Comparison of ENCODE assay signal across 1 cellular context in genomic region chr2:21633015-21633414, GRCh38.
TF ChIP-seq lines count a peak whose summit lies in the region.

No MANE protein-coding gene starts in this region.

TF ChIP-seq in GM23338, 12 proteins besides CTCF, POLR2A, EP300 and RAD21 (continued from another document):
- TF ChIP-seq, protein P1, sequence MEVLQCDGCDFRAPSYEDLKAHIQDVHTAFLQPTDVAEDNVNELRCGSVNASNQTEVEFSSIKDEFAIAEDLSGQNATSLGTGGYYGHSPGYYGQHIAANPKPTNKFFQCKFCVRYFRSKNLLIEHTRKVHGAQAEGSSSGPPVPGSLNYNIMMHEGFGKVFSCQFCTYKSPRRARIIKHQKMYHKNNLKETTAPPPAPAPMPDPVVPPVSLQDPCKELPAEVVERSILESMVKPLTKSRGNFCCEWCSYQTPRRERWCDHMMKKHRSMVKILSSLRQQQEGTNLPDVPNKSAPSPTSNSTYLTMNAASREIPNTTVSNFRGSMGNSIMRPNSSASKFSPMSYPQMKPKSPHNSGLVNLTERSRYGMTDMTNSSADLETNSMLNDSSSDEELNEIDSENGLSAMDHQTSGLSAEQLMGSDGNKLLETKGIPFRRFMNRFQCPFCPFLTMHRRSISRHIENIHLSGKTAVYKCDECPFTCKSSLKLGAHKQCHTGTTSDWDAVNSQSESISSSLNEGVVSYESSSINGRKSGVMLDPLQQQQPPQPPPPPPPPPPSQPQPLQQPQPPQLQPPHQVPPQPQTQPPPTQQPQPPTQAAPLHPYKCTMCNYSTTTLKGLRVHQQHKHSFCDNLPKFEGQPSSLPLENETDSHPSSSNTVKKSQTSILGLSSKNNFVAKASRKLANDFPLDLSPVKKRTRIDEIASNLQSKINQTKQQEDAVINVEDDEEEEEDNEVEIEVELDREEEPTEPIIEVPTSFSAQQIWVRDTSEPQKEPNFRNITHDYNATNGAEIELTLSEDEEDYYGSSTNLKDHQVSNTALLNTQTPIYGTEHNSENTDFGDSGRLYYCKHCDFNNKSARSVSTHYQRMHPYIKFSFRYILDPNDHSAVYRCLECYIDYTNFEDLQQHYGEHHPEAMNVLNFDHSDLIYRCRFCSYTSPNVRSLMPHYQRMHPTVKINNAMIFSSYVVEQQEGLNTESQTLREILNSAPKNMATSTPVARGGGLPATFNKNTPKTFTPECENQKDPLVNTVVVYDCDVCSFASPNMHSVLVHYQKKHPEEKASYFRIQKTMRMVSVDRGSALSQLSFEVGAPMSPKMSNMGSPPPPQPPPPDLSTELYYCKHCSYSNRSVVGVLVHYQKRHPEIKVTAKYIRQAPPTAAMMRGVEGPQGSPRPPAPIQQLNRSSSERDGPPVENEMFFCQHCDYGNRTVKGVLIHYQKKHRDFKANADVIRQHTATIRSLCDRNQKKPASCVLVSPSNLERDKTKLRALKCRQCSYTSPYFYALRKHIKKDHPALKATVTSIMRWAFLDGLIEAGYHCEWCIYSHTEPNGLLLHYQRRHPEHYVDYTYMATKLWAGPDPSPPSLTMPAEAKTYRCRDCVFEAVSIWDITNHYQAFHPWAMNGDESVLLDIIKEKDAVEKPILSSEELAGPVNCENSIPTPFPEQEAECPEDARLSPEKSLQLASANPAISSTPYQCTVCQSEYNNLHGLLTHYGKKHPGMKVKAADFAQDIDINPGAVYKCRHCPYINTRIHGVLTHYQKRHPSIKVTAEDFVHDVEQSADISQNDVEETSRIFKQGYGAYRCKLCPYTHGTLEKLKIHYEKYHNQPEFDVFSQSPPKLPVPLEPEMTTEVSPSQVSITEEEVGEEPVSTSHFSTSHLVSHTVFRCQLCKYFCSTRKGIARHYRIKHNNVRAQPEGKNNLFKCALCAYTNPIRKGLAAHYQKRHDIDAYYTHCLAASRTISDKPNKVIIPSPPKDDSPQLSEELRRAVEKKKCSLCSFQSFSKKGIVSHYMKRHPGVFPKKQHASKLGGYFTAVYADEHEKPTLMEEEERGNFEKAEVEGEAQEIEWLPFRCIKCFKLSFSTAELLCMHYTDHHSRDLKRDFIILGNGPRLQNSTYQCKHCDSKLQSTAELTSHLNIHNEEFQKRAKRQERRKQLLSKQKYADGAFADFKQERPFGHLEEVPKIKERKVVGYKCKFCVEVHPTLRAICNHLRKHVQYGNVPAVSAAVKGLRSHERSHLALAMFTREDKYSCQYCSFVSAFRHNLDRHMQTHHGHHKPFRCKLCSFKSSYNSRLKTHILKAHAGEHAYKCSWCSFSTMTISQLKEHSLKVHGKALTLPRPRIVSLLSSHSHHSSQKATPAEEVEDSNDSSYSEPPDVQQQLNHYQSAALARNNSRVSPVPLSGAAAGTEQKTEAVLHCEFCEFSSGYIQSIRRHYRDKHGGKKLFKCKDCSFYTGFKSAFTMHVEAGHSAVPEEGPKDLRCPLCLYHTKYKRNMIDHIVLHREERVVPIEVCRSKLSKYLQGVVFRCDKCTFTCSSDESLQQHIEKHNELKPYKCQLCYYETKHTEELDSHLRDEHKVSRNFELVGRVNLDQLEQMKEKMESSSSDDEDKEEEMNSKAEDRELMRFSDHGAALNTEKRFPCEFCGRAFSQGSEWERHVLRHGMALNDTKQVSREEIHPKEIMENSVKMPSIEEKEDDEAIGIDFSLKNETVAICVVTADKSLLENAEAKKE (CRISPR knock-in tag; IDR thresholded peaks at IDR 0.05), result no peak
